Comparison of ENCODE assay signal across 4 cellular contexts in the genomic region with DNA sequence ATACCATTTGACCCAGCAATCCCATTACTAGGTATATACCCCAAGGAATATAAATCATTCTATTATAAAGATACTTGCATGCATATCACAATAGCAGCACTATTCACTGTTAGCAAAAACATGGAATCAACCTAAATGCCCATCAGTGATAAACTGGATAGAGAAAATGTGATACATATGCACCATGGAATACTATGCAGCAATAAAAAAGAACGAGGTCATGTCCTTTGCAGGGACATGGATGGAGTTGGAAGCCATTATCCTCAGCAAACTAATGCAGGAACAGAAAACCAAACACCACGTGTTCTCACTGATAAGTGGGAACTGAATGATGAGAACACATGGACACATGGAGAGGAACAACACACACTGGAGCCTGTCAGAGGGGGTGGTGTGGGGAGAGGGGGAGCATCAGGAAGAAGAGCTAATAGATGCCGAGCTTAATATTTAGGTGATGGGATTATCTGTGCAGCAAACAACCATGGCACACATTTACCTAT. TPM values are rescaled to one million over a fixed set of nuclear protein-coding genes. Genes with fewer than 3 reads are reported as not detected.
"Had no signal": no experiment of that assay in that cellular context is flagged by ENCODE, and none has a peak within 500 bp of the region (broad histone marks: within the 10 kb centered on the region; RNA-seq: fewer than 3 reads in every experiment).

No MANE protein-coding gene starts in this region.

RNA-seq across cellular contexts. Expression of a gene that starts 31.3 kb away (rescaled TPM):
- total RNA-seq: PC-3, Right ventricle myocardium superior, SJSA1 had no signal
- polyA plus RNA-seq: SK-N-SH had no signal
